8 cellular contexts compared by ENCODE assay signal in genomic region chr17:78789663-78790181, GRCh38. TPM values are rescaled to one million over a fixed set of nuclear protein-coding genes. Genes with fewer than 3 reads are reported as not detected.
DNase-seq lines count a peak whose midpoint lies in the region; ATAC-seq, FAIRE-seq and TF ChIP-seq lines count a peak whose summit lies in the region.

No MANE protein-coding gene starts in this region.

- no peaks in the 10 kb centered on the region for H3K27me3 Mint-ChIP-seq in activated T-helper 17 cell treated with anti-CD3 and anti-CD28 coated beads, Interleukin-2, amount 50 U/mL, for 72 hours
- H3K27me3 Mint-ChIP-seq in stimulated activated naive CD8-positive, alpha-beta T cell treated with anti-CD3 and anti-CD28 coated beads, Interleukin-15, amount 100 ng/mL, for 72 hours = no peaks in the 10 kb centered on the region
- no peaks in the 10 kb centered on the region for H3K27me3 Mint-ChIP-seq in endothelial cell (ENCODE audit: unreplicated experiment)

- no peak overlapping the region for H3K4me3 ChIP-seq in heart left ventricle

- H3K9me3 Mint-ChIP-seq in activated T-helper 17 cell treated with anti-CD3 and anti-CD28 coated beads, Interleukin-2, amount 50 U/mL, for 72 hours = no peaks in the 10 kb centered on the region
- H3K9me3 Mint-ChIP-seq in stimulated activated naive CD8-positive, alpha-beta T cell treated with anti-CD3 and anti-CD28 coated beads, Interleukin-15, amount 100 ng/mL, for 72 hours = no peaks in the 10 kb centered on the region
- no peaks in the 10 kb centered on the region for H3K9me3 Mint-ChIP-seq in endothelial cell (ENCODE audit: unreplicated experiment)

- no peak for TF ChIP-seq POLR2A in heart left ventricle (IDR thresholded peaks at IDR 0.05)
- no peak for TF ChIP-seq POLR2A in GM12891 (IDR thresholded peaks at IDR 0.05; ENCODE audit: low read depth, low read length)

- peak; percentile 40 for DNase-seq in activated CD4-positive, alpha-beta T cell treated with anti-CD3 and anti-CD28 coated beads for 1 hour
- no peak for DNase-seq in activated CD4-positive, alpha-beta T cell treated with anti-CD3 and anti-CD28 coated beads, Interleukin-2, amount 50 U/mL, for 48 hours
- DNase-seq in heart left ventricle (peak; percentile 60 to 91 (median 83)), endothelial cell (ENCODE audit: low spot score) (no peak), NCI-H187 treated with DMSO at 0.1 percent for 48 hours (lab: John Stamatoyannopoulos, UW) (no peak), GM12891 (ENCODE audit: insufficient read length, low spot score) (no peak)
- no peak for DNase-seq in stimulated activated naive CD8-positive, alpha-beta T cell treated with anti-CD3 and anti-CD28 coated beads, Interleukin-15, amount 100 ng/mL, for 72 hours

- H3K36me3 Mint-ChIP-seq in activated T-helper 17 cell treated with anti-CD3 and anti-CD28 coated beads, Interleukin-2, amount 50 U/mL, for 72 hours (ENCODE audit: low read depth) = peaks cover 47% of the 10 kb centered on the region
- H3K36me3 Mint-ChIP-seq in endothelial cell (ENCODE audit: low read depth, unreplicated experiment) = peaks cover 28% of the 10 kb centered on the region

- H3K4me1 Mint-ChIP-seq in activated T-helper 17 cell treated with anti-CD3 and anti-CD28 coated beads, Interleukin-2, amount 50 U/mL, for 72 hours = peaks cover 39% of the 10 kb centered on the region
- H3K4me1 Mint-ChIP-seq in stimulated activated naive CD8-positive, alpha-beta T cell treated with anti-CD3 and anti-CD28 coated beads, Interleukin-15, amount 100 ng/mL, for 72 hours = peaks cover 80% of the 10 kb centered on the region
- peaks cover 4% of the 10 kb centered on the region for H3K4me1 Mint-ChIP-seq in endothelial cell (ENCODE audit: unreplicated experiment)

- H3K9me3 ChIP-seq in heart left ventricle = no peaks in the 10 kb centered on the region

- H3K27me3 ChIP-seq in heart left ventricle = no peaks in the 10 kb centered on the region

- TF ChIP-seq CTCF in heart left ventricle (IDR thresholded peaks at IDR 0.05) = no peak
- no peak for TF ChIP-seq CTCF in endothelial cell (IDR thresholded peaks at IDR 0.05; ENCODE audit: unreplicated experiment)

- no peak for FAIRE-seq in GM12891 (lab: Jason Lieb, UNC)

- peak overlapping the region in 10 of 12 donors; percentile 13 to 76 (median 48) for H3K27ac ChIP-seq in heart left ventricle

- no peak for ATAC-seq in activated T-helper 17 cell treated with anti-CD3 and anti-CD28 coated beads, Interleukin-2, amount 50 U/mL, for 72 hours (replicated peaks)
- ATAC-seq in heart left ventricle = peak; percentile 28 to 59 (median 43)
- peak; percentile 31 for ATAC-seq in stimulated activated naive CD8-positive, alpha-beta T cell treated with anti-CD3 and anti-CD28 coated beads, Interleukin-15, amount 100 ng/mL, for 72 hours

- peaks cover 0 to 43% (median 30%) of the 10 kb centered on the region in 12 donors for H3K4me1 ChIP-seq in heart left ventricle

- intact Hi-C loops in heart left ventricle (cut with DNase I) = loop anchor here in 4 of 10 donors (5.0 to 10.0 kb wide), 2 partner anchors 67 to 75 kb away; no protein-coding TSS in a partner anchor

- peaks cover 0 to 17% (median 14%) of the 10 kb centered on the region in 9 donors for H3K36me3 ChIP-seq in heart left ventricle

- peak overlapping the region; percentile 50 for H3K27ac Mint-ChIP-seq in activated T-helper 17 cell treated with anti-CD3 and anti-CD28 coated beads, Interleukin-2, amount 50 U/mL, for 72 hours
- H3K27ac Mint-ChIP-seq in stimulated activated naive CD8-positive, alpha-beta T cell treated with anti-CD3 and anti-CD28 coated beads, Interleukin-15, amount 100 ng/mL, for 72 hours = peak overlapping the region; percentile 84 to 86
- H3K27ac Mint-ChIP-seq in endothelial cell (ENCODE audit: unreplicated experiment) = no peak overlapping the region

- WGBS in heart left ventricle, 4 donors = 59 to 62% (median 61%) methylated on average over 14 of the region's 14 CpGs

- H3K4me3 Mint-ChIP-seq in activated T-helper 17 cell treated with anti-CD3 and anti-CD28 coated beads, Interleukin-2, amount 50 U/mL, for 72 hours = peak overlapping the region; percentile 19
- H3K4me3 Mint-ChIP-seq in stimulated activated naive CD8-positive, alpha-beta T cell treated with anti-CD3 and anti-CD28 coated beads, Interleukin-15, amount 100 ng/mL, for 72 hours = peak overlapping the region; percentile 33 to 67
- H3K4me3 Mint-ChIP-seq in endothelial cell (ENCODE audit: unreplicated experiment) = no peak overlapping the region

TF ChIP-seq in GM12891, 5 proteins besides CTCF, POLR2A, EP300 and RAD21:
- TF ChIP-seq POU2F2 (IDR thresholded peaks at IDR 0.05; ENCODE audit: low read depth, low read length) (no peak), POLR2AphosphoS5 (IDR thresholded peaks at IDR 0.05; ENCODE audit: low read depth, low read length) (no peak), SPI1 (IDR thresholded peaks at IDR 0.05; ENCODE audit: low read depth, low read length) (no peak), TAF1 (IDR thresholded peaks at IDR 0.05; ENCODE audit: low read depth, low read length) (no peak), PAX5 (IDR thresholded peaks at IDR 0.05; ENCODE audit: insufficient read depth, low read length, severe bottlenecking) (no peak)

RNA-seq across cellular contexts. Expression of gene CYTH1, which starts 7.6 kb away (rescaled TPM):
- 100 to 1,000 TPM; 173 to 195 TPM for total RNA-seq in activated T-helper 17 cell treated with anti-CD3 and anti-CD28 coated beads, Interleukin-2, amount 50 U/mL, for 72 hours
- total RNA-seq in heart left ventricle (10 to 100 TPM; 27.2 to 59.1 (median 31.2) TPM), endothelial cell (ENCODE audit: unreplicated experiment) (73.3 TPM)
- 10 to 100 TPM; 20.0 to 28.1 TPM for polyA plus RNA-seq in heart left ventricle
- polyA plus RNA-seq in GM12891 (2012; ENCODE audit: low read depth, missing spikeins) = 171 TPM

RNA-seq across cellular contexts. Expression of gene USP36, which starts 50.9 kb away (rescaled TPM):
- 100 to 1,000 TPM in 1 of 2 donors, 10 to 100 TPM in 1; 95.3 to 139 TPM for total RNA-seq in activated T-helper 17 cell treated with anti-CD3 and anti-CD28 coated beads, Interleukin-2, amount 50 U/mL, for 72 hours
- 10 to 100 TPM; 14.0 to 40.9 (median 21.0) TPM for total RNA-seq in heart left ventricle
- polyA plus RNA-seq in heart left ventricle = 10 to 100 TPM; 11.7 to 18.3 TPM
- 56.7 TPM for total RNA-seq in endothelial cell (ENCODE audit: unreplicated experiment)
- polyA plus RNA-seq in GM12891 (2012; ENCODE audit: low read depth, missing spikeins) = 27.4 TPM

Comparison
In these comparisons a context has a peak if more than half of its experiments do, and no peak if none do; other contexts are left out.
1. DNase-seq: peak in activated CD4-positive, alpha-beta T cell treated with anti-CD3 and anti-CD28 coated beads for 1 hour (single experiment) and heart left ventricle (5 of 5); none in activated CD4-positive, alpha-beta T cell treated with anti-CD3 and anti-CD28 coated beads, Interleukin-2, amount 50 U/mL, for 48 hours (0 of 2), stimulated activated naive CD8-positive, alpha-beta T cell treated with anti-CD3 and anti-CD28 coated beads, Interleukin-15, amount 100 ng/mL, for 72 hours (0 of 2), endothelial cell (single experiment), NCI-H187 treated with DMSO at 0.1 percent for 48 hours (single experiment) and GM12891 (single experiment).